In genomic region chr10:94383515-94383914, GRCh38 we compare ENCODE assay signal across 17 cellular contexts.
"Had no signal": no experiment of that assay in that cellular context is flagged by ENCODE, and none has a peak within 500 bp of the region (broad histone marks: within the 10 kb centered on the region; RNA-seq: fewer than 3 reads in every experiment).

No MANE protein-coding gene starts in this region.

- H3K36me3 ChIP-seq: ascending aorta, transverse colon, WERI-Rb-1 had no signal

- H3K9me3 ChIP-seq: ascending aorta, transverse colon had no signal

- H3K4me1 ChIP-seq: ascending aorta had no signal

- ATAC-seq: activated CD4-positive, alpha-beta T cell treated with anti-CD3 and anti-CD28 coated beads for 36 hours; activated T-cell treated with anti-CD3 and anti-CD28 coated beads, Interleukin-2, amount 50 U/mL, for 72 hours; esophagus mucosa; left lobe of liver; sciatic nerve had no signal

- H3K27ac ChIP-seq: ascending aorta, WERI-Rb-1 had no signal

- H3K4me3 ChIP-seq: ascending aorta, transverse colon had no signal

- DNase-seq: activated CD4-positive, alpha-beta memory T cell treated with anti-CD3 and anti-CD28 coated beads, Interleukin-2, amount 10 ng/mL, durations not matched to agents 7 days and 5 days; activated CD4-positive, alpha-beta T cell treated with anti-CD3 and anti-CD28 coated beads for 36 hours; activated CD8-positive, alpha-beta memory T cell treated with anti-CD3 and anti-CD28 coated beads, Interleukin-2, amount 50 U/mL, for 4 hours; activated gamma-delta T cell treated with Interleukin-2 at 50 U/mL for 16 hours; activated T-cell treated with anti-CD3 and anti-CD28 coated beads, Interleukin-2, amount 50 U/mL, for 72 hours; glutamatergic neuron; mammary epithelial cell; stimulated activated CD4-positive, alpha-beta T cell treated with anti-CD3 and anti-CD28 coated beads, Interleukin-12 subunit alpha, Interleukin-12 subunit beta, amount 100 ng/mL, for 4 hours; stimulated activated naive CD4-positive, alpha-beta T cell; substantia nigra; T-helper 9 cell; transverse colon; WERI-Rb-1 had no signal

- H3K27me3 ChIP-seq: ascending aorta, transverse colon had no signal
